18 cellular contexts compared by ENCODE assay signal in the genomic region with DNA sequence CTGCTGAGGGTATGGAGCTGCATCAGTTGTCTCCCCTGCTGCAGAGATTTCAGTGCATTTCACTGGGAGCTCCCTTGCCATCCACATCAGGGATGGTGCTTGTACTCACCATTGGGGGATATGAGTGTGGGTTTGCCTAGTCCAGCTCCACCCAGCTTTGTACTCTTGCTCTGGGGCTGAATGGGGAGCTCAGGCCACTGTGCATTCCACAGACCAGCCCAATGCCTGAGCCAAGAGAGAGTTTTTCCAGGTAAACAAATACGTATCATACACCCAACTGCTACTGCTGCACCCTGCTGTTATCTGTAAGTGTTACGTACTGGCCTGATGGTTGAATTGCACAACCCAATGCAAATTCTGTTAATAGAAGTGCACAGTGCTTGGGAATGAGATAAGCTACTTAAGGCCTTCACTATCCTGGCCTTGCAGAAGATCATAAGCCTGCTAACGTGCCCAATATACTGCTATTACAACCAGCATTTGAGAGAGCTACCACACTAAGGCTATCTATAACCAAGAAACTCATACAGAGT.
DNase-seq lines count a peak whose midpoint lies in the region; ATAC-seq and TF ChIP-seq lines count a peak whose summit lies in the region.
"Had no signal": no experiment of that assay in that cellular context is flagged by ENCODE, and none has a peak within 500 bp of the region (broad histone marks: within the 10 kb centered on the region; RNA-seq: fewer than 3 reads in every experiment).

No MANE protein-coding gene starts in this region.

- CTCF ChIA-PET in CD8-positive, alpha-beta memory T cell (lab: Charles Lee), result no interaction called here

- H3K9me3 ChIP-seq in hepatocyte (ENCODE audit: low read depth) (no peaks in the 10 kb centered on the region), lung (ENCODE audit: control insufficient read depth in 2 of 2, insufficient read depth in 1 of 2, low read length in 1 of 2) (peaks cover 0 to 1% of the 10 kb centered on the region in 2 donors), upper lobe of left lung (no peaks in the 10 kb centered on the region)
- H3K9me3 ChIP-seq in CD8-positive, alpha-beta memory T cell (ENCODE audit: low read length), result no peaks in the 10 kb centered on the region
- H3K9me3 ChIP-seq: A549 had no signal

- no peak for TF ChIP-seq EP300 in upper lobe of left lung (IDR thresholded peaks at IDR 0.05)

- H3K4me2 ChIP-seq in hepatocyte, result no peak overlapping the region
- H3K4me2 ChIP-seq: A549 had no signal

- H3K4me1 ChIP-seq in hepatocyte (ENCODE audit: insufficient read depth) (no peaks in the 10 kb centered on the region), lung (ENCODE audit: control insufficient read depth in 2 of 2, insufficient read depth in 2 of 2, low read length in 2 of 2) (no peaks in the 10 kb centered on the region), upper lobe of left lung (no peaks in the 10 kb centered on the region)
- no peaks in the 10 kb centered on the region for H3K4me1 ChIP-seq in CD8-positive, alpha-beta memory T cell (ENCODE audit: insufficient read depth, low read length)
- H3K4me1 ChIP-seq: A549, HAP-1 had no signal

- H3K9me3 Mint-ChIP-seq in CD8-positive, alpha-beta memory T cell, result peaks cover 3 to 17% (median 6%) of the 10 kb centered on the region in 5 donors
- H3K9me3 Mint-ChIP-seq: CD4-positive, alpha-beta T cell had no signal

- WGBS in hepatocyte (ENCODE audit: low lambda C conversion rate, missing lambda C conversion rate), result 61% methylated on average over 3 of the region's 3 CpGs
- 55 to 71% methylated on average over 3 of the region's 3 CpGs for WGBS in lung, 2 donors
- 49 to 75% methylated on average over 2 to 3 of the region's 3 CpGs for WGBS in upper lobe of left lung, 2 donors

- peak overlapping the region; percentile 46 for H3K27ac ChIP-seq in hepatocyte
- H3K27ac ChIP-seq in lung (ENCODE audit: low read depth in 1 of 2, low read length in 1 of 2), result peak overlapping the region in 1 of 2 donors; percentile 54
- H3K27ac ChIP-seq in upper lobe of left lung, result peak overlapping the region in 2 of 4 donors; percentile 61 to 78
- H3K27ac ChIP-seq in CD8-positive, alpha-beta memory T cell (ENCODE audit: low read depth, low read length), result no peak overlapping the region
- H3K27ac ChIP-seq: 22Rv1, A549, C4-2B, HL-60 had no signal

- POLR2A ChIA-PET in CD8-positive, alpha-beta memory T cell (lab: Charles Lee), result no interaction called here

- intact Hi-C loops in Right ventricle myocardium superior (cut with DNase I), result no loop called here
- intact Hi-C loops in Right ventricle myocardium inferior (cut with DNase I), result no loop called here

- no peaks in the 10 kb centered on the region for H3K27me3 ChIP-seq in hepatocyte
- H3K27me3 ChIP-seq in lung (ENCODE audit: control insufficient read depth, insufficient read depth), result no peaks in the 10 kb centered on the region
- H3K27me3 ChIP-seq in upper lobe of left lung, result no peaks in the 10 kb centered on the region
- H3K27me3 ChIP-seq in CD8-positive, alpha-beta memory T cell (ENCODE audit: insufficient read depth, low read length, poor library complexity, severe bottlenecking), result no peaks in the 10 kb centered on the region

- no peak overlapping the region for H3K4me3 ChIP-seq in hepatocyte
- H3K4me3 ChIP-seq in lung, result no peak overlapping the region
- no peak overlapping the region for H3K4me3 ChIP-seq in upper lobe of left lung
- H3K4me3 ChIP-seq in CD8-positive, alpha-beta memory T cell (ENCODE audit: low read length), result no peak overlapping the region
- H3K4me3 ChIP-seq: A549, GM12878, HAP-1 had no signal

- no peak overlapping the region for H2AFZ ChIP-seq in hepatocyte

- H3K9me2 ChIP-seq in hepatocyte (replicated peaks; ENCODE audit: insufficient read depth), result no peaks in the 10 kb centered on the region

- TF ChIP-seq CTCF in hepatocyte (IDR thresholded peaks at IDR 0.05; ENCODE audit: poor library complexity) (no peak), lung (IDR thresholded peaks at IDR 0.05; ENCODE audit: control extremely low read depth, extremely low read depth) (no peak), upper lobe of left lung (IDR thresholded peaks at IDR 0.05) (no peak), GM13976 (IDR thresholded peaks at IDR 0.05; ENCODE audit: borderline replicate concordance, control extremely low read depth, extremely low read depth, insufficient read depth, missing control alignments) (no peak)

- no peak for DNase-seq in Right ventricle myocardium superior
- DNase-seq in Right ventricle myocardium inferior (ENCODE audit: missing footprints), result no peak
- DNase-seq in hepatocyte (ENCODE audit: low spot score), result peak; percentile 37
- DNase-seq in lung (ENCODE audit: low spot score), result peak; percentile 34
- peak in 1 of 2 donors; percentile 39 for DNase-seq in upper lobe of left lung
- DNase-seq in stimulated activated CD4-positive, alpha-beta T cell treated with anti-CD3 and anti-CD28 coated beads, Interleukin-4, amount 100 ng/mL, for 24 hours, result no peak
- DNase-seq in GM13976 (ENCODE audit: low spot score), result no peak
- no peak for DNase-seq in CD8-positive, alpha-beta memory T cell
- DNase-seq: AML-193; CD4-positive, alpha-beta T cell; DMS153; DMS79 treated with DMSO at 0.1 percent for 48 hours had no signal

- H3K79me2 ChIP-seq in hepatocyte, result no peaks in the 10 kb centered on the region

- no peak overlapping the region for H3K27ac Mint-ChIP-seq in CD8-positive, alpha-beta memory T cell
- H3K27ac Mint-ChIP-seq: CD4-positive, alpha-beta T cell had no signal

- H3K4me3 Mint-ChIP-seq in CD8-positive, alpha-beta memory T cell, result no peak overlapping the region
- H3K4me3 Mint-ChIP-seq: CD4-positive, alpha-beta T cell had no signal

- no peaks in the 10 kb centered on the region for H3K36me3 ChIP-seq in hepatocyte (replicated peaks; ENCODE audit: insufficient read depth, low read depth)
- no peaks in the 10 kb centered on the region for H3K36me3 ChIP-seq in lung (ENCODE audit: control insufficient read depth in 2 of 2, insufficient read depth in 2 of 2, low read length in 2 of 2)
- H3K36me3 ChIP-seq in upper lobe of left lung, result no peaks in the 10 kb centered on the region
- no peaks in the 10 kb centered on the region for H3K36me3 ChIP-seq in CD8-positive, alpha-beta memory T cell (ENCODE audit: insufficient read depth, low read length)
- H3K36me3 ChIP-seq: HAP-1 had no signal

- no peak for TF ChIP-seq POLR2A in upper lobe of left lung (IDR thresholded peaks at IDR 0.05)

- no peaks in the 10 kb centered on the region for H4K20me1 ChIP-seq in hepatocyte (ENCODE audit: insufficient read depth, poor library complexity, severe bottlenecking)

- in situ Hi-C loops in GM13976 (cut with MboI; ENCODE audit: low sequenced_read_pairs, unreplicated experiment), result no loop called here

- no peaks in the 10 kb centered on the region for H3K4me1 Mint-ChIP-seq in CD8-positive, alpha-beta memory T cell

- H3K36me3 Mint-ChIP-seq in CD8-positive, alpha-beta memory T cell, result no peaks in the 10 kb centered on the region

- no peaks in the 10 kb centered on the region for H3K27me3 Mint-ChIP-seq in CD8-positive, alpha-beta memory T cell
- H3K27me3 Mint-ChIP-seq: CD4-positive, alpha-beta T cell had no signal

- ATAC-seq in Right ventricle myocardium superior (ENCODE audit: poor library complexity) (peak; percentile 52), Right ventricle myocardium inferior (no peak), lung (ENCODE audit: insufficient read depth, low FRiP score) (peak; percentile 78), upper lobe of left lung (ENCODE audit: low FRiP score in 2 of 2) (peak; percentile 48 to 87)
- ATAC-seq: A549, GM12878 had no signal

Comparison
In these comparisons a context has a peak if more than half of its experiments do, and no peak if none do; other contexts are left out.
1. DNase-seq: peak in hepatocyte (single experiment) and lung (single experiment); none in Right ventricle myocardium superior (single experiment), Right ventricle myocardium inferior (single experiment), stimulated activated CD4-positive, alpha-beta T cell treated with anti-CD3 and anti-CD28 coated beads, Interleukin-4, amount 100 ng/mL, for 24 hours (single experiment), GM13976 (single experiment) and CD8-positive, alpha-beta memory T cell (0 of 5).